Comparison of ENCODE assay signal across 17 cellular contexts in the genomic region with DNA sequence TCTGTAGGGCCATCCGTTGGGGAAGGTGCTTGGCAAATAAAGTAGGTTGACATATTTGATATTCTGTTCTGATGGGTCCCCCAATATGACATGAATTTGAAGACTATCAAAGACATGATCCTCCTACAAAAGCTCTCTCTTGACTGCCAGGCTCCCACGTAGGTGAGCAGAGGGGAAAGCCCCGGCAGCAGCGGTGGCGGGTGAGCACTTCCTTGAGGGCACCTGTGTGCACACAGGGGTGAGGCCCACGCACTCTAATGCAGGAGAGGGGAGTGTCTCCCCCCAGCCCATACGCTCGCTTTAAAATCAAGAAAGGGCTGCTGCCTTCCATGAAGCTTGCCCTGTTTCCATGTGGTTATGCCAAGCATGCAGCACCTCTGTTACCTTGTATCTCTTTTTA.
DNase-seq lines count a peak whose midpoint lies in the region; ATAC-seq, FAIRE-seq and TF ChIP-seq lines count a peak whose summit lies in the region.
"Had no signal": no experiment of that assay in that cellular context is flagged by ENCODE, and none has a peak within 500 bp of the region (broad histone marks: within the 10 kb centered on the region; RNA-seq: fewer than 3 reads in every experiment).

No MANE protein-coding gene starts in this region.

- no peak overlapping the region for H3K4me3 Mint-ChIP-seq in memory B cell
- H3K4me3 Mint-ChIP-seq in HFFc6, result no peak overlapping the region

- H3K27ac ChIP-seq in SK-N-SH (ENCODE audit: low read depth in 2 of 2, low read length in 1 of 2) (no peak overlapping the region), small intestine (ENCODE audit: low read depth in 1 of 2, low read length in 1 of 2) (no peak overlapping the region)
- H3K27ac ChIP-seq: 22Rv1, cardiac muscle cell, neutrophil, skin epidermis, upper lobe of right lung, WERI-Rb-1 had no signal

- H4K20me1 ChIP-seq in SK-N-SH (ENCODE audit: insufficient read depth), result no peaks in the 10 kb centered on the region

- H3K4me2 ChIP-seq in SK-N-SH, result no peak overlapping the region

- H3K79me2 ChIP-seq in SK-N-SH (ENCODE audit: insufficient read depth), result no peaks in the 10 kb centered on the region

- H3K9me3 Mint-ChIP-seq in memory B cell (no peaks in the 10 kb centered on the region), HFFc6 (no peaks in the 10 kb centered on the region)

- no peaks in the 10 kb centered on the region for H3F3A ChIP-seq in SK-N-SH (replicated peaks; ENCODE audit: insufficient read depth)

- POLR2A ChIA-PET in SK-N-SH (lab: Yijun Ruan, JAX), result no interaction called here

- no peak for FAIRE-seq in small intestine (lab: Jason Lieb, UNC)
- FAIRE-seq: endometrium, frontal cortex had no signal

- no peak for TF ChIP-seq EP300 in SK-N-SH (IDR thresholded peaks at IDR 0.05; ENCODE audit: borderline replicate concordance in 1 of 2, low read depth in 1 of 2, low read length in 1 of 2)

- peaks cover 6% of the 10 kb centered on the region for H3K4me1 Mint-ChIP-seq in memory B cell
- H3K4me1 Mint-ChIP-seq in HFFc6 (ENCODE audit: low read depth), result peaks cover 15% of the 10 kb centered on the region

- CTCF ChIA-PET in SK-N-SH (lab: Yijun Ruan, JAX), result interaction anchor here (0.9 to 1.7 kb wide), 3 partner anchors 19 to 95 kb away, joined by 3 to 4 read pairs (median 4); no protein-coding TSS in a partner anchor

- H3K27ac Mint-ChIP-seq in memory B cell, result peak overlapping the region; percentile 49
- H3K27ac Mint-ChIP-seq in HFFc6, result no peak overlapping the region

- ATAC-seq in SK-N-SH treated with all-trans-retinoic acid at 6 μM for 48 hours (no peak), memory B cell (ENCODE audit: low read depth) (peak; percentile 81)
- ATAC-seq: upper lobe of right lung had no signal

- no peaks in the 10 kb centered on the region for H3K36me3 ChIP-seq in SK-N-SH (replicated peaks in 1 of 2; ENCODE audit: control insufficient read depth in 1 of 2, insufficient read depth in 2 of 2, low read length in 1 of 2)
- H3K36me3 ChIP-seq in small intestine (ENCODE audit: control insufficient read depth in 2 of 2, insufficient read depth in 2 of 2, low read length in 2 of 2), result peaks cover 0 to 3% of the 10 kb centered on the region in 2 donors
- H3K36me3 ChIP-seq: cardiac muscle cell, WERI-Rb-1 had no signal

- H3K9ac ChIP-seq in SK-N-SH, result no peak overlapping the region

- no peaks in the 10 kb centered on the region for H3K4me1 ChIP-seq in SK-N-SH (ENCODE audit: control insufficient read depth in 1 of 2, insufficient read depth in 2 of 2, low read depth in 1 of 2, low read length in 1 of 2)
- H3K4me1 ChIP-seq in small intestine (ENCODE audit: control insufficient read depth in 2 of 2, insufficient read depth in 1 of 2, low read depth in 1 of 2, low read length in 1 of 2), result no peaks in the 10 kb centered on the region
- H3K4me1 ChIP-seq: upper lobe of right lung had no signal

- WGBS in SK-N-SH (ENCODE audit: low lambda C conversion rate), result 94% methylated on average over 8 of the region's 8 CpGs
- 58 to 72% (median 69%) methylated on average over 7 to 8 of the region's 8 CpGs for WGBS in small intestine, 3 donors

- TF ChIP-seq RAD21 in SK-N-SH (IDR thresholded peaks at IDR 0.05; ENCODE audit: low read length), result no peak

- H3K4me3 ChIP-seq in SK-N-SH (ENCODE audit: low read depth in 2 of 2, low read length in 1 of 2) (no peak overlapping the region), small intestine (ENCODE audit: low read depth in 1 of 2, low read length in 2 of 2) (no peak overlapping the region)
- H3K4me3 ChIP-seq: cardiac muscle cell, skin epidermis, upper lobe of right lung had no signal

- H3K36me3 Mint-ChIP-seq in memory B cell, result peaks cover 21% of the 10 kb centered on the region
- 0 out of 2 replicates have a peak, but pooled peaks cover 4% of the 10 kb centered on the region for H3K36me3 Mint-ChIP-seq in HFFc6 (ENCODE audit: low read depth)

- no peaks in the 10 kb centered on the region for H3K27me3 ChIP-seq in SK-N-SH (ENCODE audit: insufficient read depth)
- no peaks in the 10 kb centered on the region for H3K27me3 ChIP-seq in small intestine (ENCODE audit: control insufficient read depth in 2 of 2, insufficient read depth in 2 of 2, low read length in 2 of 2)
- H3K27me3 ChIP-seq: cardiac muscle cell, neutrophil, upper lobe of right lung had no signal

- no peak overlapping the region for H2AFZ ChIP-seq in SK-N-SH (ENCODE audit: low read depth)

- H3K9me2 ChIP-seq in SK-N-SH, result no peaks in the 10 kb centered on the region

- no peaks in the 10 kb centered on the region for H3K27me3 Mint-ChIP-seq in memory B cell
- peaks cover 12% of the 10 kb centered on the region; the same call in 1 of the 2 replicates for H3K27me3 Mint-ChIP-seq in HFFc6 (ENCODE audit: insufficient read depth)

- DNase-seq in SK-N-SH (peak; percentile 27), memory B cell (ENCODE audit: low spot score in 2 of 2) (no peak), HFFc6 (no peak), small intestine (no peak), nucleus accumbens (lab: John Stamatoyannopoulos, UW) (no peak)
- DNase-seq in activated T-cell treated with anti-CD3 and anti-CD28 coated beads, Interleukin-2, amount 50 U/mL, for 1 hour, result peak; percentile 39
- DNase-seq in stimulated activated CD8-positive, alpha-beta memory T cell treated with anti-CD3 and anti-CD28 coated beads, Interleukin-7, amount 100 ng/mL, for 4 hours (ENCODE audit: low read depth in 2 of 2), result peak; percentile 17 to 29
- DNase-seq: GDM1, upper lobe of right lung, WERI-Rb-1 had no signal

- H3K9me3 ChIP-seq in SK-N-SH (no peaks in the 10 kb centered on the region), small intestine (ENCODE audit: control insufficient read depth, low read depth) (no peaks in the 10 kb centered on the region)
- H3K9me3 ChIP-seq: neutrophil, upper lobe of right lung had no signal

- TF ChIP-seq CTCF in SK-N-SH (IDR thresholded peaks at IDR 0.05), result no peak
- TF ChIP-seq CTCF in HFFc6 (IDR thresholded peaks at IDR 0.05), result no peak

TF ChIP-seq in SK-N-SH, 30 proteins besides CTCF, POLR2A, EP300 and RAD21 (continues in another document):
- no peak for TF ChIP-seq GATA2 (CRISPR knock-in tag; IDR thresholded peaks at IDR 0.05)
- no peak for TF ChIP-seq YY1 (IDR thresholded peaks at IDR 0.05; ENCODE audit: low read depth)
- TF ChIP-seq TAF1 (IDR thresholded peaks at IDR 0.05; ENCODE audit: borderline replicate concordance, low read depth, low read length), result no peak
- TF ChIP-seq, protein P1, sequence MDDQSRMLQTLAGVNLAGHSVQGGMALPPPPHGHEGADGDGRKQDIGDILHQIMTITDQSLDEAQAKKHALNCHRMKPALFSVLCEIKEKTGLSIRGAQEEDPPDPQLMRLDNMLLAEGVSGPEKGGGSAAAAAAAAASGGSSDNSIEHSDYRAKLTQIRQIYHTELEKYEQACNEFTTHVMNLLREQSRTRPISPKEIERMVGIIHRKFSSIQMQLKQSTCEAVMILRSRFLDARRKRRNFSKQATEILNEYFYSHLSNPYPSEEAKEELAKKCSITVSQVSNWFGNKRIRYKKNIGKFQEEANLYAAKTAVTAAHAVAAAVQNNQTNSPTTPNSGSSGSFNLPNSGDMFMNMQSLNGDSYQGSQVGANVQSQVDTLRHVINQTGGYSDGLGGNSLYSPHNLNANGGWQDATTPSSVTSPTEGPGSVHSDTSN (IDR thresholded peaks at IDR 0.05), result no peak
- TF ChIP-seq EZH2phosphoT487 (IDR thresholded peaks at IDR 0.05; ENCODE audit: borderline replicate concordance, low read depth), result no peak
- TF ChIP-seq POLR2AphosphoS5 (IDR thresholded peaks at IDR 0.05; ENCODE audit: low read depth, low read length), result no peak
- TF ChIP-seq JUND (IDR thresholded peaks at IDR 0.05), result no peak
- TF ChIP-seq FOSL2 (IDR thresholded peaks at IDR 0.05; ENCODE audit: borderline replicate concordance, low read depth), result no peak
- no peak for TF ChIP-seq TCF12 (IDR thresholded peaks at IDR 0.05)
- no peak for TF ChIP-seq NRF1 (IDR thresholded peaks at IDR 0.05; ENCODE audit: low read depth, low read length)

TF ChIP-seq in SK-N-SH treated with all-trans-retinoic acid at 6 μM for 48 hours, 23 proteins besides CTCF, POLR2A, EP300 and RAD21 (continues in another document):
- TF ChIP-seq TCF4 (CRISPR knock-in tag; IDR thresholded peaks at IDR 0.05; ENCODE audit: borderline replicate concordance) (no peak), ESRRG (CRISPR knock-in tag; IDR thresholded peaks at IDR 0.05) (no peak), TOX (CRISPR knock-in tag; IDR thresholded peaks at IDR 0.05; ENCODE audit: borderline replicate concordance) (no peak), GLIS3 (CRISPR knock-in tag; IDR thresholded peaks at IDR 0.05) (no peak), RARB (CRISPR knock-in tag; IDR thresholded peaks at IDR 0.05) (no peak), CSRNP3 (CRISPR knock-in tag; IDR thresholded peaks at IDR 0.05) (no peak)
- TF ChIP-seq, protein P2, sequence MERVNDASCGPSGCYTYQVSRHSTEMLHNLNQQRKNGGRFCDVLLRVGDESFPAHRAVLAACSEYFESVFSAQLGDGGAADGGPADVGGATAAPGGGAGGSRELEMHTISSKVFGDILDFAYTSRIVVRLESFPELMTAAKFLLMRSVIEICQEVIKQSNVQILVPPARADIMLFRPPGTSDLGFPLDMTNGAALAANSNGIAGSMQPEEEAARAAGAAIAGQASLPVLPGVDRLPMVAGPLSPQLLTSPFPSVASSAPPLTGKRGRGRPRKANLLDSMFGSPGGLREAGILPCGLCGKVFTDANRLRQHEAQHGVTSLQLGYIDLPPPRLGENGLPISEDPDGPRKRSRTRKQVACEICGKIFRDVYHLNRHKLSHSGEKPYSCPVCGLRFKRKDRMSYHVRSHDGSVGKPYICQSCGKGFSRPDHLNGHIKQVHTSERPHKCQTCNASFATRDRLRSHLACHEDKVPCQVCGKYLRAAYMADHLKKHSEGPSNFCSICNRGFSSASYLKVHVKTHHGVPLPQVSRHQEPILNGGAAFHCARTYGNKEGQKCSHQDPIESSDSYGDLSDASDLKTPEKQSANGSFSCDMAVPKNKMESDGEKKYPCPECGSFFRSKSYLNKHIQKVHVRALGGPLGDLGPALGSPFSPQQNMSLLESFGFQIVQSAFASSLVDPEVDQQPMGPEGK (CRISPR knock-in tag; IDR thresholded peaks at IDR 0.05; ENCODE audit: borderline replicate concordance), result no peak

Comparison
In these comparisons a context has a peak if more than half of its experiments do, and no peak if none do; other contexts are left out.
1. DNase-seq: peak in SK-N-SH (single experiment), activated T-cell treated with anti-CD3 and anti-CD28 coated beads, Interleukin-2, amount 50 U/mL, for 1 hour (single experiment) and stimulated activated CD8-positive, alpha-beta memory T cell treated with anti-CD3 and anti-CD28 coated beads, Interleukin-7, amount 100 ng/mL, for 4 hours (2 of 2); none in memory B cell (0 of 2), HFFc6 (single experiment), small intestine (single experiment) and nucleus accumbens (0 of 56).